ENCODE assay signal across 25 cellular contexts in genomic region chr1:60897003-60897402, GRCh38.
DNase-seq lines count a peak whose midpoint lies in the region; ATAC-seq, FAIRE-seq and TF ChIP-seq lines count a peak whose summit lies in the region.
"Had no signal": no experiment of that assay in that cellular context is flagged by ENCODE, and none has a peak within 500 bp of the region (broad histone marks: within the 10 kb centered on the region; RNA-seq: fewer than 3 reads in every experiment).

No MANE protein-coding gene starts in this region.

- H3K9me3 Mint-ChIP-seq in chondrocyte (ENCODE audit: low read depth) (no peaks in the 10 kb centered on the region), nephron (no peaks in the 10 kb centered on the region)
- H3K9me3 Mint-ChIP-seq: naive thymus-derived CD8-positive, alpha-beta T cell had no signal

- H3K27me3 Mint-ChIP-seq in chondrocyte (ENCODE audit: low read depth) = no peaks in the 10 kb centered on the region
- peaks cover 4% of the 10 kb centered on the region for H3K27me3 Mint-ChIP-seq in nephron (ENCODE audit: low read depth)

- H3K4me1 Mint-ChIP-seq in chondrocyte (ENCODE audit: low read depth) (peaks cover 46% of the 10 kb centered on the region), nephron (peaks cover 45% of the 10 kb centered on the region)
- H3K4me1 Mint-ChIP-seq: naive thymus-derived CD8-positive, alpha-beta T cell; T-helper 17 cell had no signal

- peak; percentile 58 for DNase-seq in Right ventricle myocardium superior
- DNase-seq in Right ventricle myocardium inferior (ENCODE audit: missing footprints) = no peak
- DNase-seq in chondrocyte (ENCODE audit: low spot score) = no peak
- no peak for DNase-seq in H7
- no peak for DNase-seq in pancreas
- no peak for DNase-seq in stimulated activated naive CD4-positive, alpha-beta T cell (lab: John Stamatoyannopoulos, UW)
- DNase-seq: activated CD4-positive, alpha-beta T cell treated with anti-CD3 and anti-CD28 coated beads for 36 hours; activated CD8-positive, alpha-beta memory T cell treated with anti-CD3 and anti-CD28 coated beads for 24 hours; activated T-cell treated with anti-CD3 and anti-CD28 coated beads, Interleukin-2, amount 50 U/mL, for 1 hour; dermis blood vessel endothelial cell; DND-41; glutamatergic neuron; MV-4-11; naive thymus-derived CD8-positive, alpha-beta T cell; T-helper 17 cell; upper lobe of right lung had no signal

- WGBS in pancreas, 2 donors = 89 to 92% methylated on average over 12 of the region's 12 CpGs

- H3K4me3 Mint-ChIP-seq in chondrocyte (ENCODE audit: unreplicated experiment) (no peak overlapping the region), nephron (peak overlapping the region in 1 of 3 experiments; percentile 4)
- H3K4me3 Mint-ChIP-seq: activated CD4-positive, alpha-beta T cell treated with anti-CD3 and anti-CD28 coated beads for 36 hours; naive thymus-derived CD8-positive, alpha-beta T cell; T-helper 17 cell had no signal

- H3K27me3 ChIP-seq in H7 (ENCODE audit: control insufficient read depth, insufficient read depth, low read length) (no peaks in the 10 kb centered on the region), pancreas (no peaks in the 10 kb centered on the region)
- H3K27me3 ChIP-seq: BLaER1, breast epithelium, upper lobe of right lung had no signal

- FAIRE-seq in pancreas (lab: Jason Lieb, UNC) = no peak
- FAIRE-seq: A204.1, GM12878, H54, RCC 7860 had no signal

- TF ChIP-seq CTCF in chondrocyte (IDR thresholded peaks at IDR 0.05) (no peak), nephron (IDR thresholded peaks at IDR 0.05; ENCODE audit: unreplicated experiment in 3 of 3) (no peak), pancreas (IDR thresholded peaks at IDR 0.05) (no peak)

- H3K4me1 ChIP-seq in pancreas = no peaks in the 10 kb centered on the region
- H3K4me1 ChIP-seq: BLaER1, breast epithelium, upper lobe of right lung had no signal

- no peaks in the 10 kb centered on the region for H3K9me3 ChIP-seq in pancreas
- H3K9me3 ChIP-seq: BLaER1, breast epithelium, upper lobe of right lung had no signal

- ATAC-seq in Right ventricle myocardium superior (ENCODE audit: poor library complexity) (peak; percentile 25), Right ventricle myocardium inferior (no peak), pancreas (no peak), HG02970 (IDR thresholded peaks at IDR 0.05; ENCODE audit: low FRiP score, unreplicated experiment) (no peak)
- ATAC-seq: activated CD4-positive, alpha-beta T cell treated with anti-CD3 and anti-CD28 coated beads for 36 hours; GM12878; naive thymus-derived CD8-positive, alpha-beta T cell; T-helper 17 cell; upper lobe of right lung had no signal

- no peak overlapping the region for H3K4me3 ChIP-seq in H7 (ENCODE audit: insufficient read depth, low read depth, low read length)
- no peak overlapping the region for H3K4me3 ChIP-seq in pancreas
- H3K4me3 ChIP-seq: BLaER1, breast epithelium, GM12878, upper lobe of right lung had no signal

- H3K36me3 Mint-ChIP-seq in chondrocyte (ENCODE audit: low read depth) (peaks cover 1% of the 10 kb centered on the region), nephron (ENCODE audit: low read depth) (no peaks in the 10 kb centered on the region)
- H3K36me3 Mint-ChIP-seq: naive thymus-derived CD8-positive, alpha-beta T cell had no signal

- intact Hi-C loops in Right ventricle myocardium superior (cut with DNase I) (no loop called here), Right ventricle myocardium inferior (cut with DNase I) (loop anchor here (5.0 kb wide), 1 partner anchor 50 kb away; no protein-coding TSS in a partner anchor), pancreas (cut with DNase I) (no loop called here)

- H3K27ac ChIP-seq in pancreas = no peak overlapping the region
- H3K27ac ChIP-seq: BLaER1, breast epithelium, KMS-11, upper lobe of right lung had no signal

- H3K36me3 ChIP-seq in H7 (replicated peaks; ENCODE audit: control insufficient read depth, insufficient read depth, low read length) (no peaks in the 10 kb centered on the region), pancreas (no peaks in the 10 kb centered on the region)
- H3K36me3 ChIP-seq: BLaER1, breast epithelium, upper lobe of right lung had no signal

- peak overlapping the region; percentile 18 for H3K27ac Mint-ChIP-seq in chondrocyte (ENCODE audit: unreplicated experiment)
- H3K27ac Mint-ChIP-seq in nephron = peak overlapping the region in 2 of 3 experiments; percentile 33 to 59
- H3K27ac Mint-ChIP-seq: activated CD4-positive, alpha-beta T cell treated with anti-CD3 and anti-CD28 coated beads for 36 hours; naive thymus-derived CD8-positive, alpha-beta T cell; T-helper 17 cell had no signal
